Comparison of ENCODE assay signal across 8 cellular contexts in genomic region chr17:40415390-40415789, GRCh38. TPM values are rescaled to one million over a fixed set of nuclear protein-coding genes. Genes with fewer than 3 reads are reported as not detected.
DNase-seq lines count a peak whose midpoint lies in the region; ATAC-seq, FAIRE-seq and TF ChIP-seq lines count a peak whose summit lies in the region.

No MANE protein-coding gene starts in this region.

- H3K27me3 ChIP-seq in psoas muscle (ENCODE audit: insufficient read depth in 3 of 3, low read length in 2 of 3) = peaks cover 0 to 6% (median 0%) of the 10 kb centered on the region in 3 donors

- intact Hi-C loops in psoas muscle (cut with DNase I) = loop anchor here in 1 of 2 donors (2.0 kb wide), 1 partner anchor 53 kb away; no protein-coding TSS in a partner anchor

- peak; percentile 61 for TF ChIP-seq CTCF in psoas muscle (IDR thresholded peaks at IDR 0.05)

- no peak for FAIRE-seq in GM12892 (lab: Jason Lieb, UNC)

- DNase-seq in COLO829 (ENCODE audit: low spot score) (peak; percentile 48), HCEC 1CT (peak; percentile 53), RPMI7951 (ENCODE audit: low read depth) (peak; percentile 45), psoas muscle (no peak), GM12892 (ENCODE audit: insufficient read length) (no peak), mesenteric fat pad (ENCODE audit: low spot score) (no peak)

- no peak overlapping the region for H3K4me3 ChIP-seq in psoas muscle

- H3K36me3 ChIP-seq in psoas muscle (ENCODE audit: insufficient read depth in 1 of 2, low read depth in 1 of 2) = no peaks in the 10 kb centered on the region

- H3K9me3 ChIP-seq in psoas muscle = no peaks in the 10 kb centered on the region

- TF ChIP-seq POLR2A in GM12892 (IDR thresholded peaks at IDR 0.05; ENCODE audit: low read depth, low read length) = no peak

- no peak overlapping the region for H3K27ac ChIP-seq in psoas muscle

- WGBS in psoas muscle, 3 donors = 29 to 32% (median 31%) methylated on average over 3 of the region's 3 CpGs

- H3K4me1 ChIP-seq in psoas muscle = peaks cover 5% of the 10 kb centered on the region

- ATAC-seq in esophagus mucosa (peak; percentile 24), psoas muscle (no peak), HG03097 (IDR thresholded peaks at IDR 0.05; ENCODE audit: low FRiP score, unreplicated experiment) (no peak)

RNA-seq across cellular contexts. Expression of gene TOP2A, which starts 2.3 kb away (rescaled TPM):
- total RNA-seq in RPMI7951 (2014; rRNA removed; shearing (Covaris generic)) = 303 and 315 TPM in 2 replicates
- total RNA-seq in esophagus mucosa = 56.1 TPM
- under 1 TPM; 0.15 to 0.84 (median 0.46) TPM for total RNA-seq in psoas muscle
- under 1 TPM in 2 of 3 donors, not detected in 1; 0.14 to 0.18 TPM for polyA plus RNA-seq in psoas muscle
- 89.2 TPM for polyA plus RNA-seq in GM12892 (2012; ENCODE audit: missing spikeins)
- total RNA-seq in mesenteric fat pad = 0.48 TPM

RNA-seq across cellular contexts. Expression of gene IGFBP4, which starts 27.9 kb away (rescaled TPM):
- total RNA-seq in RPMI7951 (2014; rRNA removed; shearing (Covaris generic)) = 2.3 and 2.8 TPM in 2 replicates
- total RNA-seq in esophagus mucosa = 72.1 TPM
- 100 to 1,000 TPM in 2 of 4 donors, 10 to 100 TPM in 2; 64.8 to 106 (median 87.9) TPM for total RNA-seq in psoas muscle
- 10 to 100 TPM; 44.2 to 65.1 (median 49.0) TPM for polyA plus RNA-seq in psoas muscle
- polyA plus RNA-seq in GM12892 (2012; ENCODE audit: missing spikeins) = 3.6 TPM
- total RNA-seq in mesenteric fat pad = 1,107 TPM

RNA-seq across cellular contexts. Expression of gene GJD3, which starts 50.9 kb away (rescaled TPM):
- total RNA-seq in RPMI7951 (2014; rRNA removed; shearing (Covaris generic)) = not detected in 2 replicates
- 0.28 TPM for total RNA-seq in esophagus mucosa
- 1 to 10 TPM in 2 of 4 donors, under 1 TPM in 2; 0.34 to 1.4 (median 0.82) TPM for total RNA-seq in psoas muscle
- under 1 TPM in 2 of 3 donors, not detected in 1; 0.17 to 0.25 TPM for polyA plus RNA-seq in psoas muscle
- polyA plus RNA-seq in GM12892 (2012; ENCODE audit: missing spikeins) = not detected
- 0.77 TPM for total RNA-seq in mesenteric fat pad

Comparison
In these comparisons a context has a peak if more than half of its experiments do, and no peak if none do; other contexts are left out.
1. DNase-seq: peak in COLO829 (single experiment), HCEC 1CT (single experiment) and RPMI7951 (single experiment); none in psoas muscle (0 of 2), GM12892 (single experiment) and mesenteric fat pad (single experiment).
2. RNA of gene TOP2A, which starts 2.3 kb away (total RNA-seq): 303 to 315 TPM in RPMI7951 and 56.1 TPM in esophagus mucosa (single experiment); 0.48 TPM in mesenteric fat pad (single experiment) and 0.15 to 0.84 TPM in psoas muscle; every median in the first group is over 10 times any median in the second.
3. RNA of gene IGFBP4, which starts 27.9 kb away (total RNA-seq): 1,107 TPM in mesenteric fat pad (single experiment), 64.8 to 106 TPM in psoas muscle and 72.1 TPM in esophagus mucosa (single experiment); 2.3 to 2.8 TPM in RPMI7951; every median in the first group is over 10 times any median in the second.